In genomic region chr2:119366649-119367471, GRCh38 we compare ENCODE assay signal across 1 cellular context.
TF ChIP-seq lines count a peak whose summit lies in the region.

C2orf76 (minus strand) TSS chr2:119366834; CDS start chr2:119339959, 26,875 bp downstream.
DBI (plus strand) TSS chr2:119366977; CDS start chr2:119367052, 75 bp downstream.

TF ChIP-seq in K562, 482 proteins besides CTCF, POLR2A, EP300 and RAD21 (continued from another document and continues in another):
- TF ChIP-seq ELF1 (tag; IDR thresholded peaks at IDR 0.05) (peak; percentile 91), MECOM (CRISPR knock-in tag; IDR thresholded peaks at IDR 0.05) (no peak), PHF21A (IDR thresholded peaks at IDR 0.05; ENCODE audit: borderline replicate concordance, low read depth) (peak; percentile 81; the same call in 1 of the 2 replicates), PKNOX1 (IDR thresholded peaks at IDR 0.05) (peak; percentile 19; the same call in 1 of the 2 replicates), ZKSCAN1 (IDR thresholded peaks at IDR 0.05; ENCODE audit: low read depth, low read length) (no peak), LCOR (CRISPR knock-in tag; IDR thresholded peaks at IDR 0.05) (no peak), DNMT1 (IDR thresholded peaks at IDR 0.05) (no peak), ZBTB12 (CRISPR knock-in tag; IDR thresholded peaks at IDR 0.05) (0 out of 2 replicates have a peak, but pooled peaks have one; percentile 24), ZNF584 (CRISPR knock-in tag; IDR thresholded peaks at IDR 0.05; ENCODE audit: low read depth) (no peak), ESRRB (CRISPR knock-in tag; IDR thresholded peaks at IDR 0.05; ENCODE audit: borderline replicate concordance) (no peak), ZNF707 (CRISPR knock-in tag; conservative IDR thresholded peaks at IDR 0.05) (no peak), PREB (CRISPR knock-in tag; IDR thresholded peaks at IDR 0.05) (no peak), HINFP (tag; conservative IDR thresholded peaks at IDR 0.05; ENCODE audit: low read depth) (no peak), VEZF1 (CRISPR knock-in tag; IDR thresholded peaks at IDR 0.05) (peak; percentile 98), ZNF699 (CRISPR knock-in tag; IDR thresholded peaks at IDR 0.05; ENCODE audit: insufficient replicate concordance) (no peak), TGIF2 (CRISPR knock-in tag; IDR thresholded peaks at IDR 0.05) (no peak), HIVEP1 (CRISPR knock-in tag; IDR thresholded peaks at IDR 0.05) (no peak), MYNN (IDR thresholded peaks at IDR 0.05) (no peak; the same call in 1 of the 2 replicates), MYNN (CRISPR knock-in tag; IDR thresholded peaks at IDR 0.05) (no peak), ZNF197 (CRISPR knock-in tag; IDR thresholded peaks at IDR 0.05; ENCODE audit: low read depth) (no peak), PRMT5 (CRISPR knock-in tag; IDR thresholded peaks at IDR 0.05) (no peak), ZBTB11 (CRISPR knock-in tag; IDR thresholded peaks at IDR 0.05) (no peak), L3MBTL2 (IDR thresholded peaks at IDR 0.05) (peak; percentile 88), ZSCAN32 (CRISPR knock-in tag; IDR thresholded peaks at IDR 0.05) (no peak), ZBTB49 (CRISPR knock-in tag; IDR thresholded peaks at IDR 0.05; ENCODE audit: borderline replicate concordance) (no peak), MYBL2 (IDR thresholded peaks at IDR 0.05; ENCODE audit: low read depth) (no peak), MYBL2 (CRISPR knock-in tag; IDR thresholded peaks at IDR 0.05; ENCODE audit: borderline replicate concordance) (no peak), ARNT (IDR thresholded peaks at IDR 0.05) (no peak), CCAR2 (IDR thresholded peaks at IDR 0.05; ENCODE audit: low read depth, low read length) (no peak), AFF1 (IDR thresholded peaks at IDR 0.05; ENCODE audit: low read depth in 1 of 2, partially characterized antibody in 2 of 2) (no peak), ZNF592 (IDR thresholded peaks at IDR 0.05) (no peak), LARP7 (IDR thresholded peaks at IDR 0.05) (no peak), FOXM1 (IDR thresholded peaks at IDR 0.05; ENCODE audit: low read depth) (no peak), FOXM1 (CRISPR knock-in tag; IDR thresholded peaks at IDR 0.05; ENCODE audit: low read depth) (no peak), TEAD1 (CRISPR knock-in tag; IDR thresholded peaks at IDR 0.05) (0 out of 4 replicates have a peak, but pooled peaks of 1 of the 2 experiments have one; percentile 23), SMAD4 (CRISPR knock-in tag; conservative IDR thresholded peaks at IDR 0.05) (no peak; the same call in 1 of the 2 replicates), HDAC1 (IDR thresholded peaks at IDR 0.05) (peak in 1 of 2 experiments; percentile 60; a peak in 2 of 4 replicates), THAP7 (CRISPR knock-in tag; IDR thresholded peaks at IDR 0.05) (no peak), SP1 (CRISPR knock-in tag; IDR thresholded peaks at IDR 0.05) (peak; percentile 87), MEF2D (tag; conservative IDR thresholded peaks at IDR 0.05; ENCODE audit: low read depth) (no peak)
